ENCODE assay signal across 26 cellular contexts in genomic region chr1:166170726-166171125, GRCh38. TPM values are rescaled to one million over a fixed set of nuclear protein-coding genes. Genes with fewer than 3 reads are reported as not detected.
DNase-seq lines count a peak whose midpoint lies in the region; ATAC-seq, FAIRE-seq and TF ChIP-seq lines count a peak whose summit lies in the region.
"Had no signal": no experiment of that assay in that cellular context is flagged by ENCODE, and none has a peak within 500 bp of the region (broad histone marks: within the 10 kb centered on the region; RNA-seq: fewer than 3 reads in every experiment).

No MANE protein-coding gene starts in this region.

- TF ChIP-seq CTCF in D721Med (IDR thresholded peaks at IDR 0.05; ENCODE audit: insufficient read depth, missing control alignments) (no peak), natural killer cell (IDR thresholded peaks at IDR 0.05) (no peak)

- H3K4me3 Mint-ChIP-seq in activated T-helper 1 cell treated with anti-CD3 and anti-CD28 coated beads, Interleukin-12 subunit alpha, Interleukin-12 subunit beta, Interleukin-2, Interleukin-4 antibody, amounts not matched to agents 30 ng/mL and 10 ng/mL and 1 ng/mL, durations not matched to agents 14 hours and 24 hours and 36 hours = no peak overlapping the region
- H3K4me3 Mint-ChIP-seq in natural killer cell = no peak overlapping the region
- H3K4me3 Mint-ChIP-seq: CD4-positive, alpha-beta T cell; mesothelial cell of epicardium; naive thymus-derived CD4-positive, alpha-beta T cell had no signal

- no peak for ATAC-seq in natural killer cell
- no peak for ATAC-seq in GM18502 (IDR thresholded peaks at IDR 0.05; ENCODE audit: poor library complexity, unreplicated experiment)
- ATAC-seq: A549; naive thymus-derived CD4-positive, alpha-beta T cell had no signal

- H3K36me3 Mint-ChIP-seq in activated T-helper 1 cell treated with anti-CD3 and anti-CD28 coated beads, Interleukin-12 subunit alpha, Interleukin-12 subunit beta, Interleukin-2, Interleukin-4 antibody, amounts not matched to agents 30 ng/mL and 10 ng/mL and 1 ng/mL, durations not matched to agents 14 hours and 24 hours and 36 hours (ENCODE audit: low read depth) = no peaks in the 10 kb centered on the region
- no peaks in the 10 kb centered on the region for H3K36me3 Mint-ChIP-seq in natural killer cell
- H3K36me3 Mint-ChIP-seq: mesothelial cell of epicardium; naive thymus-derived CD4-positive, alpha-beta T cell had no signal

- H3K27ac Mint-ChIP-seq in activated T-helper 1 cell treated with anti-CD3 and anti-CD28 coated beads, Interleukin-12 subunit alpha, Interleukin-12 subunit beta, Interleukin-2, Interleukin-4 antibody, amounts not matched to agents 30 ng/mL and 10 ng/mL and 1 ng/mL, durations not matched to agents 14 hours and 24 hours and 36 hours = peak overlapping the region; percentile 30
- H3K27ac Mint-ChIP-seq in natural killer cell = no peak overlapping the region
- H3K27ac Mint-ChIP-seq: CD4-positive, alpha-beta T cell; mesothelial cell of epicardium had no signal

- peak; percentile 12 for DNase-seq in activated CD4-positive, alpha-beta T cell treated with anti-CD3 and anti-CD28 coated beads for 48 hours
- DNase-seq in activated CD4-positive, alpha-beta T cell treated with anti-CD3 and anti-CD28 coated beads, Interleukin-2, amount 50 U/mL, for 48 hours = no peak
- DNase-seq in D721Med (ENCODE audit: insufficient read length, low spot score) = no peak
- no peak for DNase-seq in activated T-helper 1 cell treated with anti-CD3 and anti-CD28 coated beads, Interleukin-12 subunit alpha, Interleukin-12 subunit beta, Interleukin-2, Interleukin-4 antibody, amounts not matched to agents 30 ng/mL and 10 ng/mL and 1 ng/mL, durations not matched to agents 14 hours and 24 hours and 36 hours (ENCODE audit: low spot score)
- DNase-seq in kidney tubule cell (ENCODE audit: low spot score) = peak; percentile 49
- no peak for DNase-seq in natural killer cell
- no peak for DNase-seq in SIG-M5 treated with dmso at 0.1 percent for 504 hours (lab: John Stamatoyannopoulos, UW; ENCODE audit: unreplicated experiment)
- DNase-seq: activated CD4-positive, CD25-positive, alpha-beta regulatory T cell; AML-193; CD4-positive, alpha-beta T cell; DMS 273 treated with DMSO at 0.1 percent for 48 hours; GOT3; left ventricle myocardium inferior; naive thymus-derived CD4-positive, alpha-beta T cell; NCI-H1092; NCI-H187; NCI-H524 treated with DMSO at 0.1 percent for 48 hours; occipital lobe; PC-9; SHP77; transverse colon had no signal

- H3K4me1 Mint-ChIP-seq in activated T-helper 1 cell treated with anti-CD3 and anti-CD28 coated beads, Interleukin-12 subunit alpha, Interleukin-12 subunit beta, Interleukin-2, Interleukin-4 antibody, amounts not matched to agents 30 ng/mL and 10 ng/mL and 1 ng/mL, durations not matched to agents 14 hours and 24 hours and 36 hours (ENCODE audit: low read depth) = peaks cover 9% of the 10 kb centered on the region
- peaks cover 0 to 9% of the 10 kb centered on the region in 2 donors for H3K4me1 Mint-ChIP-seq in natural killer cell
- H3K4me1 Mint-ChIP-seq: mesothelial cell of epicardium had no signal

- H3K9me3 Mint-ChIP-seq in activated T-helper 1 cell treated with anti-CD3 and anti-CD28 coated beads, Interleukin-12 subunit alpha, Interleukin-12 subunit beta, Interleukin-2, Interleukin-4 antibody, amounts not matched to agents 30 ng/mL and 10 ng/mL and 1 ng/mL, durations not matched to agents 14 hours and 24 hours and 36 hours = no peaks in the 10 kb centered on the region
- no peaks in the 10 kb centered on the region for H3K9me3 Mint-ChIP-seq in natural killer cell
- H3K9me3 Mint-ChIP-seq: CD4-positive, alpha-beta T cell; mesothelial cell of epicardium; naive thymus-derived CD4-positive, alpha-beta T cell had no signal

- intact Hi-C loops in activated T-helper 1 cell treated with anti-CD3 and anti-CD28 coated beads, Interleukin-12 subunit alpha, Interleukin-12 subunit beta, Interleukin-2, Interleukin-4 antibody, amounts not matched to agents 30 ng/mL and 10 ng/mL and 1 ng/mL, durations not matched to agents 14 hours and 24 hours and 36 hours (cut with micrococcal nuclease) = loop anchor here (2.0 kb wide), 1 partner anchor 320 kb away; no protein-coding TSS in a partner anchor
- intact Hi-C loops in natural killer cell (cut with micrococcal nuclease) = no loop called here

- peak; percentile 64 for FAIRE-seq in D721Med (lab: Jason Lieb, UNC)
- FAIRE-seq: A549, endothelial cell of umbilical vein, islet of Langerhans had no signal

- H3K27me3 Mint-ChIP-seq in activated T-helper 1 cell treated with anti-CD3 and anti-CD28 coated beads, Interleukin-12 subunit alpha, Interleukin-12 subunit beta, Interleukin-2, Interleukin-4 antibody, amounts not matched to agents 30 ng/mL and 10 ng/mL and 1 ng/mL, durations not matched to agents 14 hours and 24 hours and 36 hours (ENCODE audit: insufficient read depth) = peaks cover 7% of the 10 kb centered on the region
- peaks cover 27 to 32% of the 10 kb centered on the region in 2 donors for H3K27me3 Mint-ChIP-seq in natural killer cell (ENCODE audit: low read depth in 2 of 2)

RNA-seq across cellular contexts. Expression of gene FAM78B, which starts 3.9 kb away (rescaled TPM):
- total RNA-seq in activated T-helper 1 cell treated with anti-CD3 and anti-CD28 coated beads, Interleukin-12 subunit alpha, Interleukin-12 subunit beta, Interleukin-2, Interleukin-4 antibody, amounts not matched to agents 30 ng/mL and 10 ng/mL and 1 ng/mL, durations not matched to agents 14 hours and 24 hours and 36 hours = 1.0 TPM in 2 replicates
- not detected for total RNA-seq in natural killer cell
- total RNA-seq: endothelial cell of umbilical vein, PC-9 had no signal

Comparison
In these comparisons a context has a peak if more than half of its experiments do, and no peak if none do; other contexts are left out.
1. DNase-seq: peak in activated CD4-positive, alpha-beta T cell treated with anti-CD3 and anti-CD28 coated beads for 48 hours (single experiment) and kidney tubule cell (single experiment); none in activated CD4-positive, alpha-beta T cell treated with anti-CD3 and anti-CD28 coated beads, Interleukin-2, amount 50 U/mL, for 48 hours (0 of 2), D721Med (single experiment), activated T-helper 1 cell treated with anti-CD3 and anti-CD28 coated beads, Interleukin-12 subunit alpha, Interleukin-12 subunit beta, Interleukin-2, Interleukin-4 antibody, amounts not matched to agents 30 ng/mL and 10 ng/mL and 1 ng/mL, durations not matched to agents 14 hours and 24 hours and 36 hours (single experiment), natural killer cell (single experiment) and SIG-M5 treated with dmso at 0.1 percent for 504 hours (single experiment).